Comparison of ENCODE assay signal across 14 cellular contexts in genomic region chr12:122643207-122643805, GRCh38. TPM values are rescaled to one million over a fixed set of nuclear protein-coding genes. Genes with fewer than 3 reads are reported as not detected.
"Had no signal": no experiment of that assay in that cellular context is flagged by ENCODE, and none has a peak within 500 bp of the region (broad histone marks: within the 10 kb centered on the region; RNA-seq: fewer than 3 reads in every experiment).

No MANE protein-coding gene starts in this region.

- H3K4me3 Mint-ChIP-seq: activated naive CD8-positive, alpha-beta T cell treated with anti-CD3 and anti-CD28 coated beads, Interleukin-2, amount 10 ng/mL, durations not matched to agents 7 days and 5 days had no signal

- H3K36me3 Mint-ChIP-seq: naive B cell had no signal

- H3K4me1 ChIP-seq: breast epithelium, gastroesophageal sphincter, lower lobe of right lung, prostate gland, thyroid gland had no signal

- DNase-seq: activated naive CD8-positive, alpha-beta T cell treated with anti-CD3 and anti-CD28 coated beads, Interleukin-2, amount 10 ng/mL, durations not matched to agents 7 days and 5 days; aorta; dorsolateral prefrontal cortex; lower lobe of right lung; midbrain; naive B cell; nucleus accumbens; stimulated activated CD4-positive, alpha-beta T cell treated with anti-CD3 and anti-CD28 coated beads, Interleukin-4, amount 100 ng/mL, for 4 hours; thyroid gland had no signal

- H3K27me3 Mint-ChIP-seq: activated naive CD8-positive, alpha-beta T cell treated with anti-CD3 and anti-CD28 coated beads, Interleukin-2, amount 10 ng/mL, durations not matched to agents 7 days and 5 days; naive B cell had no signal

- H3K27ac Mint-ChIP-seq: activated naive CD8-positive, alpha-beta T cell treated with anti-CD3 and anti-CD28 coated beads, Interleukin-2, amount 10 ng/mL, durations not matched to agents 7 days and 5 days had no signal

- H3K9me3 ChIP-seq: breast epithelium, gastroesophageal sphincter, lower lobe of right lung, prostate gland, SJSA1, thyroid gland had no signal

- H3K9me3 Mint-ChIP-seq: activated naive CD8-positive, alpha-beta T cell treated with anti-CD3 and anti-CD28 coated beads, Interleukin-2, amount 10 ng/mL, durations not matched to agents 7 days and 5 days; naive B cell had no signal

- ATAC-seq: gastroesophageal sphincter, lower lobe of right lung had no signal

- H3K36me3 ChIP-seq: breast epithelium, gastroesophageal sphincter, lower lobe of right lung, prostate gland, SJSA1, thyroid gland had no signal

- H3K4me3 ChIP-seq: breast epithelium, dorsolateral prefrontal cortex, gastroesophageal sphincter, lower lobe of right lung, prostate gland, SJSA1, thyroid gland had no signal

- H3K27me3 ChIP-seq: breast epithelium, dorsolateral prefrontal cortex, gastroesophageal sphincter, SJSA1, thyroid gland had no signal

- H3K27ac ChIP-seq: breast epithelium, dorsolateral prefrontal cortex, gastroesophageal sphincter, lower lobe of right lung, prostate gland, SJSA1, thyroid gland had no signal

RNA-seq across cellular contexts. Expression of gene HCAR2, which starts 59.9 kb away (rescaled TPM):
- total RNA-seq: activated naive CD8-positive, alpha-beta T cell treated with anti-CD3 and anti-CD28 coated beads, Interleukin-2, amount 10 ng/mL, durations not matched to agents 7 days and 5 days; kidney epithelial cell; SJSA1; thyroid gland had no signal
- polyA plus RNA-seq: aorta had no signal
